ENCODE assay signal across 1 cellular context in the genomic region with DNA sequence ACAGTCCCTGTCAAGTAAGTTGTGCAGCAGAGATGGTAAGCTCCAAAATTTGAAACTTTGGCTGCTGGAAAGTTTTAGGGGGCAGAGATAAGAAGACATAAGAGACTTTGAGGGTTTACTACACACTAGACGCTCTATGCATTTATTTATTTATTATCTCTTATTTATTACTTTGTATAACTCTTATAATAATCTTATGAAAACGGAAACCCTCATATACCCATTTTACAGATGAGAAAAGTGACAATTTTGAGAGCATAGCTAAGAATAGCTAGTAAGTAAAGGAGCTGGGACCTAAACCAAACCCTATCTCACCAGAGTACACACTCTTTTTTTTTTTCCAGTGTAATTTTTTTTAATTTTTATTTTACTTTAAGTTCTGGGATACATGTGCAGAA.
TF ChIP-seq lines count a peak whose summit lies in the region.

No MANE protein-coding gene starts in this region.

TF ChIP-seq in K562, 482 proteins besides CTCF, POLR2A, EP300 and RAD21 (continued from another document):
- TF ChIP-seq ZNF655 (CRISPR knock-in tag; IDR thresholded peaks at IDR 0.05) = no peak
- no peak for TF ChIP-seq MYBL2 (IDR thresholded peaks at IDR 0.05; ENCODE audit: low read depth)
- TF ChIP-seq MYBL2 (CRISPR knock-in tag; IDR thresholded peaks at IDR 0.05; ENCODE audit: borderline replicate concordance) = no peak
- no peak for TF ChIP-seq TAF1 (IDR thresholded peaks at IDR 0.05; ENCODE audit: control insufficient read depth, extremely low read depth, insufficient read depth, low read length, severe bottlenecking)
- TF ChIP-seq TRIM28 (IDR thresholded peaks at IDR 0.05) = no peak
- TF ChIP-seq ARHGAP35 (IDR thresholded peaks at IDR 0.05; ENCODE audit: partially characterized antibody) = no peak
- peak; percentile 74 for TF ChIP-seq ADNP (tag; IDR thresholded peaks at IDR 0.05)
- no peak for TF ChIP-seq BDP1 (IDR thresholded peaks at IDR 0.05; ENCODE audit: insufficient read depth, insufficient read length)
- peak; percentile 84 for TF ChIP-seq RBM25 (IDR thresholded peaks at IDR 0.05; ENCODE audit: low read depth, low read length, severe bottlenecking)
- TF ChIP-seq TRIM24 (IDR thresholded peaks at IDR 0.05) = no peak
